In the genomic region with DNA sequence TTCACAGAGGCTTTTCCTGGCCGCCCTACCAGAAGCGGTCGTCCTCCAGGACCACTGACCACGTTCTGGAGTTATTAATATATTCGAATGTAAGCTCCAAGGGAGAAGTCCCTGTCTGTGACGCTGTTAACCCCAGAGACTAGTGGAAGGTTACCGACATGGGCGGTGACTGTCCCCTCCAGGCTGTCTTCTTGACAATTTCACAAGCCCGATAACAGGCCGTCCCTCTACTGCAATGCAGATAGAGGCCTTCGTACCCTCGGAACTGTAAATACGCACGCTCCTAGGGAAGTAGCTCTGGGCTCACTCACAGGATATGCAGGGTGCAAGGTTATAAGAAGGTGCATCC, we compare ENCODE assay signal across 8 cellular contexts. TPM values are rescaled to one million over a fixed set of nuclear protein-coding genes. Genes with fewer than 3 reads are reported as not detected.
DNase-seq lines count a peak whose midpoint lies in the region; ATAC-seq and TF ChIP-seq lines count a peak whose summit lies in the region.

No MANE protein-coding gene starts in this region.

- intact Hi-C loops in right lobe of liver (cut with DNase I), result no loop called here

- H3K36me3 ChIP-seq in right lobe of liver, result no peaks in the 10 kb centered on the region

- TF ChIP-seq POLR2A in right lobe of liver (IDR thresholded peaks at IDR 0.05), result peak; percentile 44

- peak; percentile 38 for ATAC-seq in HG02763 (IDR thresholded peaks at IDR 0.05; ENCODE audit: unreplicated experiment)
- peak; percentile 65 to 83 (median 74) for ATAC-seq in right lobe of liver

- TF ChIP-seq CTCF in coronary artery (IDR thresholded peaks at IDR 0.05), result no peak
- peak in 1 of 4 donors; percentile 2 for TF ChIP-seq CTCF in right lobe of liver (IDR thresholded peaks at IDR 0.05)

- H3K27ac ChIP-seq in coronary artery (peak overlapping the region; percentile 84 to 95), right lobe of liver (peak overlapping the region; percentile 87 to 95 (median 89))

- peak overlapping the region; percentile 99 for H3K4me3 ChIP-seq in coronary artery
- H3K4me3 ChIP-seq in right lobe of liver, result peak overlapping the region; percentile 91 to 97 (median 97)

- H3K9me3 ChIP-seq in right lobe of liver, result no peaks in the 10 kb centered on the region

- H3K27me3 ChIP-seq in right lobe of liver, result no peaks in the 10 kb centered on the region

- peaks cover 0 to 18% (median 3%) of the 10 kb centered on the region in 4 donors for H3K4me1 ChIP-seq in right lobe of liver

- WGBS in right lobe of liver (ENCODE audit: insufficient coverage, low coverage, low lambda C conversion rate, missing lambda C conversion rate), result 2% methylated on average over 14 of the region's 14 CpGs

- DNase-seq in SHP77 (lab: John Stamatoyannopoulos, UW), result peak; percentile 71 to 81
- DNase-seq in SHP77 treated with DMSO at 0.1 percent for 48 hours (lab: John Stamatoyannopoulos, UW), result no peak
- peak; percentile 40 for DNase-seq in NCI-H1436 treated with DMSO at 0.1 percent for 48 hours (lab: John Stamatoyannopoulos, UW)
- peak; percentile 35 for DNase-seq in T-helper 9 cell
- peak; percentile 82 for DNase-seq in coronary artery (ENCODE audit: low spot score)
- peak; percentile 62 to 81 (median 68) for DNase-seq in right lobe of liver
- DNase-seq in stimulated activated CD8-positive, alpha-beta memory T cell treated with anti-CD3 and anti-CD28 coated beads, Interleukin-4, amount 100 ng/mL, for 48 hours, result peak; percentile 69

RNA-seq across cellular contexts. Expression of a gene that starts 0.6 kb away (rescaled TPM):
- 10 to 100 TPM; 11.1 to 25.2 (median 19.7) TPM for total RNA-seq in right lobe of liver
